15 cellular contexts compared by ENCODE assay signal in genomic region chr5:141815051-141815795, GRCh38.
DNase-seq lines count a peak whose midpoint lies in the region; ATAC-seq and TF ChIP-seq lines count a peak whose summit lies in the region.
"Had no signal": no experiment of that assay in that cellular context is flagged by ENCODE, and none has a peak within 500 bp of the region (broad histone marks: within the 10 kb centered on the region; RNA-seq: fewer than 3 reads in every experiment).

No MANE protein-coding gene starts in this region.

- CTCF ChIA-PET in HEK293T (lab: Yijun Ruan, JAX) = interaction anchor here (0.7 to 4.9 kb wide), 12 partner anchors 9 to 146 kb away, joined by 3 to 32 read pairs (median 4); no protein-coding TSS in a partner anchor

- H3K4me3 Mint-ChIP-seq in neural progenitor cell = no peak overlapping the region

- H3K27me3 Mint-ChIP-seq in neural progenitor cell (ENCODE audit: insufficient read depth, low read depth) = peaks cover 8% of the 10 kb centered on the region

- H3K4me3 ChIP-seq in left ventricle myocardium inferior (no peak overlapping the region), right atrium auricular region (no peak overlapping the region), neural progenitor cell (no peak overlapping the region)
- H3K4me3 ChIP-seq: GM12878 had no signal

- H3K4me1 ChIP-seq in left ventricle myocardium inferior (peaks cover 70% of the 10 kb centered on the region), right atrium auricular region (peaks cover 0 to 39% of the 10 kb centered on the region in 2 donors), neural progenitor cell (peaks cover 55% of the 10 kb centered on the region)

- no peaks in the 10 kb centered on the region for H3K79me2 ChIP-seq in neural progenitor cell (ENCODE audit: low read depth)

- H3K36me3 ChIP-seq in left ventricle myocardium inferior (no peaks in the 10 kb centered on the region), right atrium auricular region (no peaks in the 10 kb centered on the region), neural progenitor cell (no peaks in the 10 kb centered on the region)

- DNase-seq in left ventricle myocardium inferior = no peak
- no peak for DNase-seq in right atrium auricular region (ENCODE audit: low spot score)
- peak in 1 of 61 donors; percentile 75 for DNase-seq in caudate nucleus (lab: John Stamatoyannopoulos, UW)
- DNase-seq in neural progenitor cell (ENCODE audit: low spot score) = no peak
- no peak for DNase-seq in HEK293T (ENCODE audit: extremely low spot score)
- DNase-seq: GDM1, NCI-H187, NCI-H226, NCI-H524 treated with DMSO at 0.1 percent for 48 hours, SHP77 had no signal

- H3K27ac Mint-ChIP-seq in neural progenitor cell = peak overlapping the region; percentile 53

- no peak overlapping the region for H2AFZ ChIP-seq in neural progenitor cell (replicated peaks)

- H3K9ac ChIP-seq in neural progenitor cell = no peak overlapping the region

- no peaks in the 10 kb centered on the region for H4K20me1 ChIP-seq in neural progenitor cell (ENCODE audit: low read depth)

- H3K9me3 ChIP-seq in left ventricle myocardium inferior (replicated peaks) (no peaks in the 10 kb centered on the region), right atrium auricular region (no peaks in the 10 kb centered on the region), neural progenitor cell (ENCODE audit: low read depth) (no peaks in the 10 kb centered on the region)

- peaks cover 65% of the 10 kb centered on the region for H3K4me1 Mint-ChIP-seq in neural progenitor cell

- no peak for TF ChIP-seq CTCF in left ventricle myocardium inferior (IDR thresholded peaks at IDR 0.05; ENCODE audit: borderline replicate concordance)
- TF ChIP-seq CTCF in right atrium auricular region (IDR thresholded peaks at IDR 0.05) = no peak
- TF ChIP-seq CTCF in neural progenitor cell (IDR thresholded peaks at IDR 0.05) = no peak

- H3K9me3 Mint-ChIP-seq in neural progenitor cell = no peaks in the 10 kb centered on the region

- no peaks in the 10 kb centered on the region for H3K36me3 Mint-ChIP-seq in neural progenitor cell

- ATAC-seq in HG03280 (IDR thresholded peaks at IDR 0.05; ENCODE audit: unreplicated experiment) (no peak), HG03175 (IDR thresholded peaks at IDR 0.05; ENCODE audit: unreplicated experiment) (no peak)
- ATAC-seq: GM12878 had no signal

- peaks cover 71% of the 10 kb centered on the region for H3F3A ChIP-seq in neural progenitor cell (ENCODE audit: low read depth)

- H3K27me3 ChIP-seq in left ventricle myocardium inferior (ENCODE audit: low read depth) (peaks cover 75% of the 10 kb centered on the region), right atrium auricular region (no peaks in the 10 kb centered on the region), neural progenitor cell (no peaks in the 10 kb centered on the region)

- H3K27ac ChIP-seq in left ventricle myocardium inferior (replicated peaks) (peak overlapping the region; percentile 86), right atrium auricular region (peak overlapping the region in 1 of 2 donors; percentile 64), caudate nucleus (ENCODE audit: low read depth, low read length) (peak overlapping the region; percentile 40), neural progenitor cell (peak overlapping the region; percentile 17), temporal lobe (ENCODE audit: low read depth, low read length) (peak overlapping the region; percentile 72)
- H3K27ac ChIP-seq: HL-60 had no signal

- no peak overlapping the region for H3K4me2 ChIP-seq in neural progenitor cell

- POLR2A ChIA-PET in HEK293T (lab: Yijun Ruan, JAX) = interaction anchor here (0.9 to 1.8 kb wide), 2 partner anchors 9 to 109 kb away, joined by 3 to 4 read pairs; partner anchors contain the start of gene DELE1

- intact Hi-C loops in left ventricle myocardium inferior (cut with micrococcal nuclease) = loop anchor here (10.0 kb wide), 1 partner anchor 110 kb away; no protein-coding TSS in a partner anchor

TF ChIP-seq in HEK293T, 16 proteins besides CTCF, POLR2A, EP300 and RAD21:
- TF ChIP-seq, protein P1, sequence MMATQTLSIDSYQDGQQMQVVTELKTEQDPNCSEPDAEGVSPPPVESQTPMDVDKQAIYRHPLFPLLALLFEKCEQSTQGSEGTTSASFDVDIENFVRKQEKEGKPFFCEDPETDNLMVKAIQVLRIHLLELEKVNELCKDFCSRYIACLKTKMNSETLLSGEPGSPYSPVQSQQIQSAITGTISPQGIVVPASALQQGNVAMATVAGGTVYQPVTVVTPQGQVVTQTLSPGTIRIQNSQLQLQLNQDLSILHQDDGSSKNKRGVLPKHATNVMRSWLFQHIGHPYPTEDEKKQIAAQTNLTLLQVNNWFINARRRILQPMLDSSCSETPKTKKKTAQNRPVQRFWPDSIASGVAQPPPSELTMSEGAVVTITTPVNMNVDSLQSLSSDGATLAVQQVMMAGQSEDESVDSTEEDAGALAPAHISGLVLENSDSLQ (IDR thresholded peaks at IDR 0.05) = no peak
- TF ChIP-seq CTBP1 (IDR thresholded peaks at IDR 0.05; ENCODE audit: borderline replicate concordance) = no peak
- TF ChIP-seq ARNT (IDR thresholded peaks at IDR 0.05) = no peak
- TF ChIP-seq L3MBTL2 (conservative IDR thresholded peaks at IDR 0.05) = no peak
- TF ChIP-seq SUZ12 (IDR thresholded peaks at IDR 0.05) = no peak
- no peak for TF ChIP-seq NFRKB (IDR thresholded peaks at IDR 0.05)
- TF ChIP-seq FOXK2 (IDR thresholded peaks at IDR 0.05) = no peak
- no peak for TF ChIP-seq BHLHE40 (IDR thresholded peaks at IDR 0.05; ENCODE audit: borderline replicate concordance)
- no peak for TF ChIP-seq FOXA1 (IDR thresholded peaks at IDR 0.05)
- TF ChIP-seq ZNF384 (IDR thresholded peaks at IDR 0.05) = no peak
- TF ChIP-seq LEF1 (IDR thresholded peaks at IDR 0.05; ENCODE audit: borderline replicate concordance) = no peak
- no peak for TF ChIP-seq FOXM1 (IDR thresholded peaks at IDR 0.05; ENCODE audit: borderline replicate concordance)
- no peak for TF ChIP-seq HDGF (IDR thresholded peaks at IDR 0.05; ENCODE audit: borderline replicate concordance)
- TF ChIP-seq SP1 (IDR thresholded peaks at IDR 0.05) = no peak
- no peak for TF ChIP-seq TARDBP (IDR thresholded peaks at IDR 0.05)
- TF ChIP-seq ELF4 (IDR thresholded peaks at IDR 0.05) = no peak
